3 cellular contexts compared by ENCODE assay signal in genomic region chr12:40292788-40293429, GRCh38.
TF ChIP-seq lines count a peak whose summit lies in the region.

No MANE protein-coding gene starts in this region.

TF ChIP-seq in IMR-90, 13 proteins besides CTCF, POLR2A, EP300 and RAD21:
- TF ChIP-seq BHLHE40 (IDR thresholded peaks at IDR 0.05; ENCODE audit: low read depth, low read length), result no peak
- peak; percentile 81 for TF ChIP-seq MAFK (IDR thresholded peaks at IDR 0.05; ENCODE audit: low read depth, low read length)

TF ChIP-seq in K562, 482 proteins besides CTCF, POLR2A, EP300 and RAD21:
- TF ChIP-seq HIVEP1 (CRISPR knock-in tag; IDR thresholded peaks at IDR 0.05) (no peak), ZNF79 (CRISPR knock-in tag; IDR thresholded peaks at IDR 0.05; ENCODE audit: low read depth) (no peak), HOMEZ (CRISPR knock-in tag; IDR thresholded peaks at IDR 0.05) (no peak), SRF (CRISPR knock-in tag; IDR thresholded peaks at IDR 0.05) (no peak), MAFG (tag; conservative IDR thresholded peaks at IDR 0.05) (peak; percentile 43; the same call in 1 of the 2 replicates), HLTF (IDR thresholded peaks at IDR 0.05) (no peak), ZC3H8 (IDR thresholded peaks at IDR 0.05) (no peak), CREBBP (IDR thresholded peaks at IDR 0.05; ENCODE audit: low read depth, low read length) (no peak), MAFF (IDR thresholded peaks at IDR 0.05; ENCODE audit: low read length) (peak; percentile 30; the same call in 1 of the 2 replicates), ZNF740 (CRISPR knock-in tag; IDR thresholded peaks at IDR 0.05) (no peak), ZNF740 (tag; IDR thresholded peaks at IDR 0.05) (no peak), BHLHE40 (IDR thresholded peaks at IDR 0.05; ENCODE audit: low read length) (no peak), AFF1 (IDR thresholded peaks at IDR 0.05; ENCODE audit: low read depth in 1 of 2, partially characterized antibody in 2 of 2) (no peak), RBM25 (IDR thresholded peaks at IDR 0.05; ENCODE audit: low read depth, low read length, severe bottlenecking) (no peak), ZHX1 (conservative IDR thresholded peaks at IDR 0.05; ENCODE audit: low read length) (no peak), C11orf30 (IDR thresholded peaks at IDR 0.05; ENCODE audit: low read depth) (peak; percentile 64), ZNF316 (IDR thresholded peaks at IDR 0.05) (peak; percentile 83), MAFK (IDR thresholded peaks at IDR 0.05; ENCODE audit: low read length) (peak; percentile 43; the same call in 1 of the 2 replicates)

TF ChIP-seq in HepG2, 621 proteins besides CTCF, POLR2A, EP300 and RAD21:
- no peak for TF ChIP-seq PAWR (CRISPR knock-in tag; IDR thresholded peaks at IDR 0.05; ENCODE audit: borderline replicate concordance)
- TF ChIP-seq TERF1 (CRISPR knock-in tag; IDR thresholded peaks at IDR 0.05), result no peak
- no peak for TF ChIP-seq FIP1L1 (IDR thresholded peaks at IDR 0.05; ENCODE audit: borderline replicate concordance, insufficient read depth, low read depth, low read length)
- TF ChIP-seq MAFF (IDR thresholded peaks at IDR 0.05; ENCODE audit: low read depth, low read length), result peak; percentile 73
- peak; percentile 67 to 85 for TF ChIP-seq MAFK (conservative IDR thresholded peaks at IDR 0.05 in 1 of 2, IDR thresholded peaks at IDR 0.05 in 1 of 2; ENCODE audit: low read length in 2 of 2)
TF ChIP-seq in HepG2: peak in this region for 2.
